Comparison of ENCODE assay signal across 1 cellular context in the genomic region with DNA sequence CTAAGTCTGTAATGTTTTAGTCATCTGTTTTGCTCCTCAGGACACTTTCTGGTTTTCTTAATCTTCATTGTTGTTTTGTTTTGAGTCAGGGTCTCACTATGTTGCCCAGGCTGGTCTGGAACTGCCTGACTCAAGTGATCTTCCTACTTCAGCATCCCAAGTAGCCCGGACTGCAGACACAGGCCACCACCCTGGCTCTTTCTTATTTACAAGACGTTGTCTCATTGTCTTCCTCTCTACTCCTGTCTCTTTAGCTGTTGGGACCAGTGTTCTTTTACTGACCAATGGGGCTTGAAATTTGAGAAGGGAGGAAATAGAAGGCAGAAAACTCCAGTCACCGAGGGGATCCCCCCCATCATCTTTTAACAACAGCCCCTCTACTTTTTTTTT.
TF ChIP-seq lines count a peak whose summit lies in the region.

No MANE protein-coding gene starts in this region.

TF ChIP-seq in HEK293, 187 proteins besides CTCF, POLR2A, EP300 and RAD21 (continued from another document):
- TF ChIP-seq, protein P1, sequence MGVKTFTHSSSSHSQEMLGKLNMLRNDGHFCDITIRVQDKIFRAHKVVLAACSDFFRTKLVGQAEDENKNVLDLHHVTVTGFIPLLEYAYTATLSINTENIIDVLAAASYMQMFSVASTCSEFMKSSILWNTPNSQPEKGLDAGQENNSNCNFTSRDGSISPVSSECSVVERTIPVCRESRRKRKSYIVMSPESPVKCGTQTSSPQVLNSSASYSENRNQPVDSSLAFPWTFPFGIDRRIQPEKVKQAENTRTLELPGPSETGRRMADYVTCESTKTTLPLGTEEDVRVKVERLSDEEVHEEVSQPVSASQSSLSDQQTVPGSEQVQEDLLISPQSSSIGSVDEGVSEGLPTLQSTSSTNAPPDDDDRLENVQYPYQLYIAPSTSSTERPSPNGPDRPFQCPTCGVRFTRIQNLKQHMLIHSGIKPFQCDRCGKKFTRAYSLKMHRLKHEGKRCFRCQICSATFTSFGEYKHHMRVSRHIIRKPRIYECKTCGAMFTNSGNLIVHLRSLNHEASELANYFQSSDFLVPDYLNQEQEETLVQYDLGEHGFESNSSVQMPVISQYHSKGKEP (tag by site-specific recombination; IDR thresholded peaks at IDR 0.05): no peak
- TF ChIP-seq KLF1 (tag by site-specific recombination; IDR thresholded peaks at IDR 0.05): no peak
- TF ChIP-seq ZNF677 (tag by site-specific recombination; IDR thresholded peaks at IDR 0.05): no peak
- no peak for TF ChIP-seq ZNF843 (tag by site-specific recombination; IDR thresholded peaks at IDR 0.05)
- TF ChIP-seq ZNF302 (tag by site-specific recombination; IDR thresholded peaks at IDR 0.05; ENCODE audit: low read depth): no peak
- TF ChIP-seq ZNF426 (tag by site-specific recombination; IDR thresholded peaks at IDR 0.05): no peak
- no peak for TF ChIP-seq ZNF701 (tag by site-specific recombination; IDR thresholded peaks at IDR 0.05)
- 0 out of 2 replicates have a peak, but pooled peaks have one; percentile 43 for TF ChIP-seq ZNF600 (tag by site-specific recombination; IDR thresholded peaks at IDR 0.05)
- TF ChIP-seq ZNF654 (tag by site-specific recombination; IDR thresholded peaks at IDR 0.05; ENCODE audit: low read depth): no peak
- TF ChIP-seq ZBTB1 (tag by site-specific recombination; IDR thresholded peaks at IDR 0.05): no peak
- no peak for TF ChIP-seq ZNF2 (tag by site-specific recombination; IDR thresholded peaks at IDR 0.05)
- peak; percentile 47 for TF ChIP-seq ZNF335 (tag by site-specific recombination; conservative IDR thresholded peaks at IDR 0.05)
- TF ChIP-seq, protein P2, sequence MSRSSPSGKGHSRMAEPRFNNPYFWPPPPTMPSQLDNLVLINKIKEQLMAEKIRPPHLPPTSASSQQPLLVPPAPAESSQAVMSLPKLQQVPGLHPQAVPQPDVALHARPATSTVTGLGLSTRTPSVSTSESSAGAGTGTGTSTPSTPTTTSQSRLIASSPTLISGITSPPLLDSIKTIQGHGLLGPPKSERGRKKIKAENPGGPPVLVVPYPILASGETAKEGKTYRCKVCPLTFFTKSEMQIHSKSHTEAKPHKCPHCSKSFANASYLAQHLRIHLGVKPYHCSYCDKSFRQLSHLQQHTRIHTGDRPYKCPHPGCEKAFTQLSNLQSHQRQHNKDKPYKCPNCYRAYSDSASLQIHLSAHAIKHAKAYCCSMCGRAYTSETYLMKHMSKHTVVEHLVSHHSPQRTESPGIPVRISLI (tag by site-specific recombination; IDR thresholded peaks at IDR 0.05): no peak
- TF ChIP-seq ZNF529 (tag by site-specific recombination; IDR thresholded peaks at IDR 0.05; ENCODE audit: insufficient replicate concordance): no peak
- TF ChIP-seq ZNF560 (tag by site-specific recombination; IDR thresholded peaks at IDR 0.05; ENCODE audit: borderline replicate concordance): no peak
- TF ChIP-seq ZNF121 (tag by site-specific recombination; IDR thresholded peaks at IDR 0.05): peak; percentile 92
- TF ChIP-seq GLI2 (tag by site-specific recombination; IDR thresholded peaks at IDR 0.05; ENCODE audit: borderline replicate concordance, low read depth): no peak
- TF ChIP-seq, protein P3, sequence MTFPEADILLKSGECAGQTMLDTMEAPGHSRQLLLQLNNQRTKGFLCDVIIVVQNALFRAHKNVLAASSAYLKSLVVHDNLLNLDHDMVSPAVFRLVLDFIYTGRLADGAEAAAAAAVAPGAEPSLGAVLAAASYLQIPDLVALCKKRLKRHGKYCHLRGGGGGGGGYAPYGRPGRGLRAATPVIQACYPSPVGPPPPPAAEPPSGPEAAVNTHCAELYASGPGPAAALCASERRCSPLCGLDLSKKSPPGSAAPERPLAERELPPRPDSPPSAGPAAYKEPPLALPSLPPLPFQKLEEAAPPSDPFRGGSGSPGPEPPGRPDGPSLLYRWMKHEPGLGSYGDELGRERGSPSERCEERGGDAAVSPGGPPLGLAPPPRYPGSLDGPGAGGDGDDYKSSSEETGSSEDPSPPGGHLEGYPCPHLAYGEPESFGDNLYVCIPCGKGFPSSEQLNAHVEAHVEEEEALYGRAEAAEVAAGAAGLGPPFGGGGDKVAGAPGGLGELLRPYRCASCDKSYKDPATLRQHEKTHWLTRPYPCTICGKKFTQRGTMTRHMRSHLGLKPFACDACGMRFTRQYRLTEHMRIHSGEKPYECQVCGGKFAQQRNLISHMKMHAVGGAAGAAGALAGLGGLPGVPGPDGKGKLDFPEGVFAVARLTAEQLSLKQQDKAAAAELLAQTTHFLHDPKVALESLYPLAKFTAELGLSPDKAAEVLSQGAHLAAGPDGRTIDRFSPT (tag by site-specific recombination; IDR thresholded peaks at IDR 0.05): no peak
- no peak for TF ChIP-seq ZBTB8A (tag by site-specific recombination; IDR thresholded peaks at IDR 0.05)
- TF ChIP-seq, protein P4, sequence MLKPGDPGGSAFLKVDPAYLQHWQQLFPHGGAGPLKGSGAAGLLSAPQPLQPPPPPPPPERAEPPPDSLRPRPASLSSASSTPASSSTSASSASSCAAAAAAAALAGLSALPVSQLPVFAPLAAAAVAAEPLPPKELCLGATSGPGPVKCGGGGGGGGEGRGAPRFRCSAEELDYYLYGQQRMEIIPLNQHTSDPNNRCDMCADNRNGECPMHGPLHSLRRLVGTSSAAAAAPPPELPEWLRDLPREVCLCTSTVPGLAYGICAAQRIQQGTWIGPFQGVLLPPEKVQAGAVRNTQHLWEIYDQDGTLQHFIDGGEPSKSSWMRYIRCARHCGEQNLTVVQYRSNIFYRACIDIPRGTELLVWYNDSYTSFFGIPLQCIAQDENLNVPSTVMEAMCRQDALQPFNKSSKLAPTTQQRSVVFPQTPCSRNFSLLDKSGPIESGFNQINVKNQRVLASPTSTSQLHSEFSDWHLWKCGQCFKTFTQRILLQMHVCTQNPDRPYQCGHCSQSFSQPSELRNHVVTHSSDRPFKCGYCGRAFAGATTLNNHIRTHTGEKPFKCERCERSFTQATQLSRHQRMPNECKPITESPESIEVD (tag by site-specific recombination; IDR thresholded peaks at IDR 0.05): no peak
- TF ChIP-seq, protein P5, sequence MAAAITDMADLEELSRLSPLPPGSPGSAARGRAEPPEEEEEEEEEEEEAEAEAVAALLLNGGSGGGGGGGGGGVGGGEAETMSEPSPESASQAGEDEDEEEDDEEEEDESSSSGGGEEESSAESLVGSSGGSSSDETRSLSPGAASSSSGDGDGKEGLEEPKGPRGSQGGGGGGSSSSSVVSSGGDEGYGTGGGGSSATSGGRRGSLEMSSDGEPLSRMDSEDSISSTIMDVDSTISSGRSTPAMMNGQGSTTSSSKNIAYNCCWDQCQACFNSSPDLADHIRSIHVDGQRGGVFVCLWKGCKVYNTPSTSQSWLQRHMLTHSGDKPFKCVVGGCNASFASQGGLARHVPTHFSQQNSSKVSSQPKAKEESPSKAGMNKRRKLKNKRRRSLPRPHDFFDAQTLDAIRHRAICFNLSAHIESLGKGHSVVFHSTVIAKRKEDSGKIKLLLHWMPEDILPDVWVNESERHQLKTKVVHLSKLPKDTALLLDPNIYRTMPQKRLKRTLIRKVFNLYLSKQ (tag by site-specific recombination; IDR thresholded peaks at IDR 0.05; ENCODE audit: borderline replicate concordance): no peak
- TF ChIP-seq ZNF214 (tag by site-specific recombination; IDR thresholded peaks at IDR 0.05; ENCODE audit: borderline replicate concordance): no peak
